Comparison of ENCODE assay signal across 8 cellular contexts in the genomic region with DNA sequence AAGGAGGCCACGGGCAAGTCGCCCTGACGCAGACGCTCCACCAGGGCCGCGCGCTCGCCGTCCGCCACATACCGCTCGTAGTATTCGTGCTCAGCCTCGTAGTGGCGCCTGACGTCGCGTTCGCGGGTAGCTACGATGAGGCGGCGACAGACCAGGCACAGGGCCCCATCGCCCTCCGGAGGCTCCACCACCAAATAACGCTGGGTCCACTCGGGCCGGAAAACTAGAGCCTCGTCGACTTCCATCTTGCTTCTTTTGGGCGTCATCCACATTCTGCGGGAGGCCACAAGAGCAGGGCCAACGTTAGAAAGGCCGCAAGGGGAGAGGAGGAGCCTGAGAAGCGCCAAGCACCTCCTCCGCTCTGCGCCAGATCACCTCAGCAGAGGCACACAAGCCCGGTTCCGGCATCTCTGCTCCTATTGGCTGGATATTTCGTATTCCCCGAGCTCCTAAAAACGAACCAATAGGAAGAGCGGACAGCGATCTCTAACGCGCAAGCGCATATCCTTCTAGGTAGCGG. TPM values are rescaled to one million over a fixed set of nuclear protein-coding genes. Genes with fewer than 3 reads are reported as not detected.
DNase-seq lines count a peak whose midpoint lies in the region; ATAC-seq and TF ChIP-seq lines count a peak whose summit lies in the region.

Gene EPM2AIP1 (minus strand): TSS at position 326 of the 520 bp plus-strand sequence. CDS start 54 bp downstream, at position 272.

- intact Hi-C loops in right lobe of liver (cut with DNase I): no loop called here

- no peak for DNase-seq in LNCaP clone FGC (ENCODE audit: low read depth)
- DNase-seq in caudate nucleus (lab: John Stamatoyannopoulos, UW): no peak
- peak; percentile 96 to 100 (median 97) for DNase-seq in right lobe of liver
- DNase-seq in thoracic aorta (ENCODE audit: low spot score): no peak
- DNase-seq in COLO668 (lab: John Stamatoyannopoulos, UW; ENCODE audit: unreplicated experiment): no peak
- DNase-seq in NCI-H2029 treated with DMSO at 0.1 percent for 48 hours (lab: John Stamatoyannopoulos, UW): no peak

- peak; percentile 97 for TF ChIP-seq POLR2A in right lobe of liver (IDR thresholded peaks at IDR 0.05)

- H3K36me3 ChIP-seq in right lobe of liver: peaks cover 0 to 26% (median 1%) of the 10 kb centered on the region in 4 donors
- peaks cover 4% of the 10 kb centered on the region for H3K36me3 ChIP-seq in thoracic aorta

- 0% methylated on average over 28 of the region's 48 CpGs for WGBS in right lobe of liver (ENCODE audit: insufficient coverage, low coverage, low lambda C conversion rate, missing lambda C conversion rate)

- H3K4me1 ChIP-seq in right lobe of liver (peaks cover 0 to 36% (median 9%) of the 10 kb centered on the region in 4 donors), thoracic aorta (ENCODE audit: control insufficient read depth in 1 of 2, low read depth in 2 of 2) (peaks cover 34 to 59% of the 10 kb centered on the region in 2 donors)

- peak within 1 kb of the TSS; percentile 100 for H3K27ac ChIP-seq in caudate nucleus (ENCODE audit: low read depth, low read length)
- H3K27ac ChIP-seq in right lobe of liver: peak within 1 kb of the TSS; percentile 98 to 99 (median 98)
- H3K27ac ChIP-seq in thoracic aorta: peak within 1 kb of the TSS; percentile 98

- ATAC-seq in GM21786 (IDR thresholded peaks at IDR 0.05; ENCODE audit: unreplicated experiment) (peak; percentile 82), right lobe of liver (peak; percentile 88 to 96 (median 92)), thoracic aorta (ENCODE audit: insufficient number of reproducible peaks, low FRiP score, low read depth) (peak; percentile 27)

- peak within 1 kb of the TSS; percentile 84 for H3K4me3 ChIP-seq in LNCaP clone FGC (ENCODE audit: low read depth, low read length)
- peak within 1 kb of the TSS; percentile 48 to 69 (median 63) for H3K4me3 ChIP-seq in right lobe of liver
- peak within 1 kb of the TSS; percentile 90 for H3K4me3 ChIP-seq in thoracic aorta

- H3K27me3 ChIP-seq in right lobe of liver (no peaks in the 10 kb centered on the region), thoracic aorta (replicated peaks; ENCODE audit: insufficient read depth) (no peaks in the 10 kb centered on the region)

- TF ChIP-seq CTCF in GM12873 (IDR thresholded peaks at IDR 0.05; ENCODE audit: insufficient read depth, low read depth, low read length, missing control alignments): peak; percentile 35
- TF ChIP-seq CTCF in LNCaP clone FGC (IDR thresholded peaks at IDR 0.05; ENCODE audit: control insufficient read depth, extremely low read depth, insufficient read depth): peak; percentile 50
- peak in 3 of 4 donors; percentile 20 to 40 (median 25) for TF ChIP-seq CTCF in right lobe of liver (IDR thresholded peaks at IDR 0.05)
- TF ChIP-seq CTCF in thoracic aorta (IDR thresholded peaks at IDR 0.05): peak; percentile 47

- no peaks in the 10 kb centered on the region for H3K9me3 ChIP-seq in right lobe of liver
- H3K9me3 ChIP-seq in thoracic aorta: no peaks in the 10 kb centered on the region

RNA-seq across cellular contexts. Expression of gene EPM2AIP1, which starts in this region (rescaled TPM):
- total RNA-seq in right lobe of liver (1 to 10 TPM; 4.5 to 8.9 (median 6.1) TPM), thoracic aorta (10 to 100 TPM; 11.2 to 32.6 TPM)

Comparison
In these comparisons a context has a peak if more than half of its experiments do, and no peak if none do; other contexts are left out.
1. ATAC-seq: peak in every context shown above with its lines; median percentile 92 in right lobe of liver; 82 in GM21786; 27 in thoracic aorta.
2. DNase-seq: peak in right lobe of liver (3 of 3); none in LNCaP clone FGC (single experiment), caudate nucleus (0 of 61), thoracic aorta (single experiment), COLO668 (single experiment) and NCI-H2029 treated with DMSO at 0.1 percent for 48 hours (single experiment).
3. Peak in every context shown above with its lines, with median percentiles within 50 percentile points of each other: CTCF ChIP-seq, H3K4me3 ChIP-seq and H3K27ac ChIP-seq.